Comparison of ENCODE assay signal across 9 cellular contexts in the genomic region with DNA sequence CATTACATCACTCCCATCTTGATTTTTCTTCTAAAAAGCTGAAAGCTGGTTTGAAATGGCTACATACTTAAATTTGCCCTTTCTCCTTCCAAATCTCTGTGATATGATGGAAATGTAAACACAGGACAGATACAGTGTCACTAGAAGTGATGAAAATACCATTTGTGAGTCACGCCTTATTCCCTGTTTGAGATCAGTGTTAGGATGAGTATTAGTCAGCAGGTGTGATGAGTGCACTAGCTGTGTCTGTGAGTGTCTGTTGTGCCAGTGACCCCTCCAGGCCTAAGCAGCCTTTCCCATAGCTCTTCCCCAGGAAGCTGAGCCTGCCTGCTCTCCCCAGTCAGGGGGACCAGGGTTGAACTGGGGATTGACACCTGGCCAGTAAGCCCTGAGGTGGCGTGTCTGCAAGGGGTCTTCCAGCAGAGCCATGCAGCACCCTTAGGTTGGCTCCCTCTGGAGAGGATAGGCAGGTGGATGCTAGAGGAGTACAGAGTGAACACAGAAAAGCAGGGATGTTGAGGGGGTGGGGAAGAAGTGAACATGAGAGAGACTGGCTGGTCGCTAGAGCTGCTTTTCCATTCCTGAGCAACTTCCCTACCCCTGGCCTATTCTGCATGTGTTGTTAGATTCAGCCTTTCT.
DNase-seq lines count a peak whose midpoint lies in the region; ATAC-seq and TF ChIP-seq lines count a peak whose summit lies in the region.
"Had no signal": no experiment of that assay in that cellular context is flagged by ENCODE, and none has a peak within 500 bp of the region (broad histone marks: within the 10 kb centered on the region; RNA-seq: fewer than 3 reads in every experiment).

No MANE protein-coding gene starts in this region.

- H3K27ac ChIP-seq in dorsolateral prefrontal cortex (peak overlapping the region in 30 of 59 donors; percentile 4 to 83 (median 35)), sigmoid colon (no peak overlapping the region), suprapubic skin (no peak overlapping the region)

- peaks cover 0 to 21% (median 2%) of the 10 kb centered on the region in 4 donors for H3K36me3 ChIP-seq in sigmoid colon
- peaks cover 13% of the 10 kb centered on the region for H3K36me3 ChIP-seq in suprapubic skin

- no peaks in the 10 kb centered on the region for H3K9me3 ChIP-seq in sigmoid colon
- H3K9me3 ChIP-seq in suprapubic skin, result no peaks in the 10 kb centered on the region

- H3K27me3 ChIP-seq in dorsolateral prefrontal cortex (no peaks in the 10 kb centered on the region), sigmoid colon (no peaks in the 10 kb centered on the region), suprapubic skin (no peaks in the 10 kb centered on the region)

- TF ChIP-seq POLR2A in sigmoid colon (IDR thresholded peaks at IDR 0.05) (no peak), suprapubic skin (IDR thresholded peaks at IDR 0.05) (no peak)

- TF ChIP-seq EP300 in sigmoid colon (IDR thresholded peaks at IDR 0.05) (no peak), suprapubic skin (IDR thresholded peaks at IDR 0.05) (no peak)

- DNase-seq in Caki2 (ENCODE audit: low read depth), result peak; percentile 21
- DNase-seq in dorsolateral prefrontal cortex, result no peak
- no peak for DNase-seq in sigmoid colon
- no peak for DNase-seq in NOMO-1 treated with DMSO at 0.1 percent for 48 hours (lab: John Stamatoyannopoulos, UW; ENCODE audit: unreplicated experiment)
- DNase-seq in Right ventricle myocardium inferior (ENCODE audit: missing footprints), result no peak
- DNase-seq in suprapubic skin (ENCODE audit: low spot score in 2 of 2), result no peak
- DNase-seq: Calu3 had no signal

- TF ChIP-seq CTCF in dorsolateral prefrontal cortex (IDR thresholded peaks at IDR 0.05 in 54 of 56, conservative IDR thresholded peaks at IDR 0.05 in 2 of 56; ENCODE audit: low read depth in 1 of 56, partially characterized antibody in 56 of 56) (no peak), sigmoid colon (IDR thresholded peaks at IDR 0.05) (no peak), suprapubic skin (IDR thresholded peaks at IDR 0.05) (no peak)

- H3K4me1 ChIP-seq in sigmoid colon, result no peaks in the 10 kb centered on the region
- H3K4me1 ChIP-seq in suprapubic skin, result no peaks in the 10 kb centered on the region

- peak; percentile 84 for ATAC-seq in GM19025 (IDR thresholded peaks at IDR 0.05; ENCODE audit: low read depth, unreplicated experiment)
- peak; percentile 48 for ATAC-seq in HG03159 (IDR thresholded peaks at IDR 0.05; ENCODE audit: unreplicated experiment)
- no peak for ATAC-seq in Right ventricle myocardium inferior

- intact Hi-C loops in dorsolateral prefrontal cortex (cut with DNase I), result no loop called here
- intact Hi-C loops in sigmoid colon (cut with DNase I), result no loop called here
- intact Hi-C loops in Right ventricle myocardium inferior (cut with DNase I), result no loop called here

- H3K4me3 ChIP-seq in dorsolateral prefrontal cortex (no peak overlapping the region), sigmoid colon (no peak overlapping the region), suprapubic skin (no peak overlapping the region)

- in situ Hi-C loops in Caki2 (cut with HindIII; ENCODE audit: low pct_unique_long_range_greater_than_20kb, low sequenced_read_pairs), result no loop called here

- 92% methylated on average over 3 of the region's 3 CpGs for WGBS in sigmoid colon, 2 donors
- WGBS in suprapubic skin, result 92% methylated on average over 3 of the region's 3 CpGs

Comparison
In these comparisons a context has a peak if more than half of its experiments do, and no peak if none do; other contexts are left out.
1. H3K27ac ChIP-seq: peak in dorsolateral prefrontal cortex (30 of 59); none in sigmoid colon (0 of 4) and suprapubic skin (single experiment).